ENCODE assay signal across 1 cellular context in the genomic region with DNA sequence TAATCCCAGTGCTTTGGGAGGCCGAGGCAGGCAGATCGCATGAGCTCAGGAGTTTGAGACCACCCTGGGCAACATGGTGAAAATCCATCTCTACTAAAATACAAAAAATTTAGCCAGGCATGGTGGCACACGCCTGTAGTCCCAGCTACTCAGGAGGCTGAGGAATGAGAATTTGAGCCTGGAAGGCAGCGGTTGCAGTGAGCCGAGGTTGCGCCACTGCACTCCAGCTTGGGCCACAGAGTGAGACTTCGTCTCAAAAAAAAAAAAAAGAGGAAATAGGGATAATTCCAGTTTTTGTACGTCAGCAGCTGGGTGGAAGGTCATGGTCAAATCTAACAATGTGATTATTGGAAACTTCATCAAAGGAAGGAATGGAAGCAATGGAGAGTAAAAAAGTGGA.
A peak's percentile ranks its signal among the peaks of the same experiment; 100 is the strongest.
TF ChIP-seq lines count a peak whose summit lies in the region.

No MANE protein-coding gene starts in this region.

TF ChIP-seq in K562, 482 proteins besides CTCF, POLR2A, EP300 and RAD21 (continued from another document):
- TF ChIP-seq, protein P1, sequence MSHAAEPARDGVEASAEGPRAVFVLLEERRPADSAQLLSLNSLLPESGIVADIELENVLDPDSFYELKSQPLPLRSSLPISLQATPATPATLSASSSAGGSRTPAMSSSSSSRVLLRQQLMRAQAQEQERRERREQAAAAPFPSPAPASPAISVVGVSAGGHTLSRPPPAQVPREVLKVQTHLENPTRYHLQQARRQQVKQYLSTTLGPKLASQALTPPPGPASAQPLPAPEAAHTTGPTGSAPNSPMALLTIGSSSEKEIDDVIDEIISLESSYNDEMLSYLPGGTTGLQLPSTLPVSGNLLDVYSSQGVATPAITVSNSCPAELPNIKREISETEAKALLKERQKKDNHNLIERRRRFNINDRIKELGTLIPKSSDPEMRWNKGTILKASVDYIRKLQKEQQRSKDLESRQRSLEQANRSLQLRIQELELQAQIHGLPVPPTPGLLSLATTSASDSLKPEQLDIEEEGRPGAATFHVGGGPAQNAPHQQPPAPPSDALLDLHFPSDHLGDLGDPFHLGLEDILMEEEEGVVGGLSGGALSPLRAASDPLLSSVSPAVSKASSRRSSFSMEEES (CRISPR knock-in tag; IDR thresholded peaks at IDR 0.05): no peak
- TF ChIP-seq, protein P2, sequence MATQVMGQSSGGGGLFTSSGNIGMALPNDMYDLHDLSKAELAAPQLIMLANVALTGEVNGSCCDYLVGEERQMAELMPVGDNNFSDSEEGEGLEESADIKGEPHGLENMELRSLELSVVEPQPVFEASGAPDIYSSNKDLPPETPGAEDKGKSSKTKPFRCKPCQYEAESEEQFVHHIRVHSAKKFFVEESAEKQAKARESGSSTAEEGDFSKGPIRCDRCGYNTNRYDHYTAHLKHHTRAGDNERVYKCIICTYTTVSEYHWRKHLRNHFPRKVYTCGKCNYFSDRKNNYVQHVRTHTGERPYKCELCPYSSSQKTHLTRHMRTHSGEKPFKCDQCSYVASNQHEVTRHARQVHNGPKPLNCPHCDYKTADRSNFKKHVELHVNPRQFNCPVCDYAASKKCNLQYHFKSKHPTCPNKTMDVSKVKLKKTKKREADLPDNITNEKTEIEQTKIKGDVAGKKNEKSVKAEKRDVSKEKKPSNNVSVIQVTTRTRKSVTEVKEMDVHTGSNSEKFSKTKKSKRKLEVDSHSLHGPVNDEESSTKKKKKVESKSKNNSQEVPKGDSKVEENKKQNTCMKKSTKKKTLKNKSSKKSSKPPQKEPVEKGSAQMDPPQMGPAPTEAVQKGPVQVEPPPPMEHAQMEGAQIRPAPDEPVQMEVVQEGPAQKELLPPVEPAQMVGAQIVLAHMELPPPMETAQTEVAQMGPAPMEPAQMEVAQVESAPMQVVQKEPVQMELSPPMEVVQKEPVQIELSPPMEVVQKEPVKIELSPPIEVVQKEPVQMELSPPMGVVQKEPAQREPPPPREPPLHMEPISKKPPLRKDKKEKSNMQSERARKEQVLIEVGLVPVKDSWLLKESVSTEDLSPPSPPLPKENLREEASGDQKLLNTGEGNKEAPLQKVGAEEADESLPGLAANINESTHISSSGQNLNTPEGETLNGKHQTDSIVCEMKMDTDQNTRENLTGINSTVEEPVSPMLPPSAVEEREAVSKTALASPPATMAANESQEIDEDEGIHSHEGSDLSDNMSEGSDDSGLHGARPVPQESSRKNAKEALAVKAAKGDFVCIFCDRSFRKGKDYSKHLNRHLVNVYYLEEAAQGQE (CRISPR knock-in tag; IDR thresholded peaks at IDR 0.05; ENCODE audit: low read depth): no peak
- TF ChIP-seq TCFL5 (CRISPR knock-in tag; conservative IDR thresholded peaks at IDR 0.05) (no peak), NCOA1 (IDR thresholded peaks at IDR 0.05; ENCODE audit: low read depth) (no peak), HNRNPH1 (optimal IDR thresholded peaks at IDR 0.05; ENCODE audit: low read depth, low read length) (no peak), ZNF785 (CRISPR knock-in tag; IDR thresholded peaks at IDR 0.05) (no peak), C11orf30 (IDR thresholded peaks at IDR 0.05; ENCODE audit: low read depth) (0 out of 2 replicates have a peak, but pooled peaks have one; percentile 16), CEBPB (tag; IDR thresholded peaks at IDR 0.05) (peak; percentile 10; the same call in 1 of the 2 replicates), FOS (IDR thresholded peaks at IDR 0.05; ENCODE audit: extremely low read depth, insufficient read length) (no peak), FOXJ3 (CRISPR knock-in tag; IDR thresholded peaks at IDR 0.05) (no peak), ZNF311 (CRISPR knock-in tag; IDR thresholded peaks at IDR 0.05) (no peak), NR2C1 (IDR thresholded peaks at IDR 0.05) (no peak), NR2C1 (tag; IDR thresholded peaks at IDR 0.05) (no peak), OTX1 (CRISPR knock-in tag; IDR thresholded peaks at IDR 0.05) (no peak), JUNB (CRISPR knock-in tag; conservative IDR thresholded peaks at IDR 0.05) (no peak)
- TF ChIP-seq, protein P3, sequence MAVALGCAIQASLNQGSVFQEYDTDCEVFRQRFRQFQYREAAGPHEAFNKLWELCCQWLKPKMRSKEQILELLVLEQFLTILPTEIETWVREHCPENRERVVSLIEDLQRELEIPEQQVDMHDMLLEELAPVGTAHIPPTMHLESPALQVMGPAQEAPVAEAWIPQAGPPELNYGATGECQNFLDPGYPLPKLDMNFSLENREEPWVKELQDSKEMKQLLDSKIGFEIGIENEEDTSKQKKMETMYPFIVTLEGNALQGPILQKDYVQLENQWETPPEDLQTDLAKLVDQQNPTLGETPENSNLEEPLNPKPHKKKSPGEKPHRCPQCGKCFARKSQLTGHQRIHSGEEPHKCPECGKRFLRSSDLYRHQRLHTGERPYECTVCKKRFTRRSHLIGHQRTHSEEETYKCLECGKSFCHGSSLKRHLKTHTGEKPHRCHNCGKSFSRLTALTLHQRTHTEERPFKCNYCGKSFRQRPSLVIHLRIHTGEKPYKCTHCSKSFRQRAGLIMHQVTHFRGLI (CRISPR knock-in tag; IDR thresholded peaks at IDR 0.05): no peak
- TF ChIP-seq, protein P4, sequence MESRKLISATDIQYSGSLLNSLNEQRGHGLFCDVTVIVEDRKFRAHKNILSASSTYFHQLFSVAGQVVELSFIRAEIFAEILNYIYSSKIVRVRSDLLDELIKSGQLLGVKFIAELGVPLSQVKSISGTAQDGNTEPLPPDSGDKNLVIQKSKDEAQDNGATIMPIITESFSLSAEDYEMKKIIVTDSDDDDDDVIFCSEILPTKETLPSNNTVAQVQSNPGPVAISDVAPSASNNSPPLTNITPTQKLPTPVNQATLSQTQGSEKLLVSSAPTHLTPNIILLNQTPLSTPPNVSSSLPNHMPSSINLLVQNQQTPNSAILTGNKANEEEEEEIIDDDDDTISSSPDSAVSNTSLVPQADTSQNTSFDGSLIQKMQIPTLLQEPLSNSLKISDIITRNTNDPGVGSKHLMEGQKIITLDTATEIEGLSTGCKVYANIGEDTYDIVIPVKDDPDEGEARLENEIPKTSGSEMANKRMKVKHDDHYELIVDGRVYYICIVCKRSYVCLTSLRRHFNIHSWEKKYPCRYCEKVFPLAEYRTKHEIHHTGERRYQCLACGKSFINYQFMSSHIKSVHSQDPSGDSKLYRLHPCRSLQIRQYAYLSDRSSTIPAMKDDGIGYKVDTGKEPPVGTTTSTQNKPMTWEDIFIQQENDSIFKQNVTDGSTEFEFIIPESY (CRISPR knock-in tag; IDR thresholded peaks at IDR 0.05): 0 out of 2 replicates have a peak, but pooled peaks have one; percentile 39
